ENCODE assay signal across 33 cellular contexts in genomic region chr12:9640024-9640423, GRCh38. TPM values are rescaled to one million over a fixed set of nuclear protein-coding genes. Genes with fewer than 3 reads are reported as not detected.
"Had no signal": no experiment of that assay in that cellular context is flagged by ENCODE, and none has a peak within 500 bp of the region (broad histone marks: within the 10 kb centered on the region; RNA-seq: fewer than 3 reads in every experiment).

No MANE protein-coding gene starts in this region.

- H3K4me1 ChIP-seq: pancreas, psoas muscle, suprapubic skin, testis, tibial artery, transverse colon, uterus had no signal

- H3K4me1 Mint-ChIP-seq: nephron progenitor cell had no signal

- H3K4me3 ChIP-seq: pancreas, psoas muscle, skin epidermis, smooth muscle cell, spleen, suprapubic skin, testis, tibial artery, transverse colon, upper lobe of right lung, uterus had no signal

- H3K4me3 Mint-ChIP-seq: naive thymus-derived CD8-positive, alpha-beta T cell; natural killer cell treated with Interleukin-12 subunit alpha and Interleukin-12 subunit beta and Interleukin-15 and Interleukin-18, amount 100 ng/mL, for 72 hours; nephron progenitor cell; neural crest cell; stimulated activated memory B cell treated with anti-CD40 and anti-IgM and Interleukin-4, amounts not matched to agents 10 μg/mL and 1 μg/mL and 100 μg/mL, for 72 hours; stimulated activated naive CD8-positive, alpha-beta T cell treated with anti-CD3 and anti-CD28 coated beads, Interleukin-15, amount 100 ng/mL, for 72 hours; type B pancreatic cell had no signal

- H3K4me2 ChIP-seq: smooth muscle cell had no signal

- H3K27ac ChIP-seq: neutrophil, pancreas, psoas muscle, skin epidermis, spleen, suprapubic skin, testis, tibial artery, transverse colon, upper lobe of right lung, uterus had no signal

- H3K9me3 ChIP-seq: neutrophil, pancreas, psoas muscle, suprapubic skin, testis, tibial artery, transverse colon, upper lobe of right lung, uterus had no signal

- ATAC-seq: naive thymus-derived CD8-positive, alpha-beta T cell; natural killer cell treated with Interleukin-12 subunit alpha and Interleukin-12 subunit beta and Interleukin-15 and Interleukin-18, amount 100 ng/mL, for 72 hours; pancreas; psoas muscle; right cardiac atrium; sciatic nerve; stimulated activated memory B cell treated with anti-CD40 and anti-IgM and Interleukin-4, amounts not matched to agents 10 μg/mL and 1 μg/mL and 100 μg/mL, for 72 hours; stimulated activated naive CD8-positive, alpha-beta T cell treated with anti-CD3 and anti-CD28 coated beads, Interleukin-15, amount 100 ng/mL, for 72 hours; stimulated activated naive CD8-positive, alpha-beta T cell treated with anti-CD3 and anti-CD28 coated beads, Interleukin-15, Interleukin-2, amounts not matched to agents 100 U/mL and 50 U/mL, for 24 hours; upper lobe of right lung had no signal

- H3K9me3 Mint-ChIP-seq: neural crest cell had no signal

- DNase-seq: naive thymus-derived CD8-positive, alpha-beta T cell; nephron progenitor cell; nucleus accumbens; pancreas; psoas muscle; right cardiac atrium; spleen; stimulated activated CD4-positive, alpha-beta T cell treated with anti-CD3 and anti-CD28 coated beads, Interleukin-12 subunit alpha, Interleukin-12 subunit beta, amount 100 ng/mL, for 4 hours; stimulated activated CD4-positive, alpha-beta T cell treated with anti-CD3 and anti-CD28 coated beads, Interleukin-1b, Interleukin-23, amount 100 ng/mL, for 48 hours; stimulated activated CD4-positive, alpha-beta T cell treated with anti-CD3 and anti-CD28 coated beads, Interleukin-4, amount 100 ng/mL, for 1 hour; stimulated activated CD4-positive, alpha-beta T cell treated with anti-CD3 and anti-CD28 coated beads, Interleukin-4, amount 100 ng/mL, for 4 hours; stimulated activated CD8-positive, alpha-beta memory T cell treated with anti-CD3 and anti-CD28 coated beads, Interleukin-4, amount 100 ng/mL, for 48 hours; stimulated activated naive CD4-positive, alpha-beta T cell; stimulated activated naive CD8-positive, alpha-beta T cell treated with anti-CD3 and anti-CD28 coated beads, Interleukin-15, amount 100 ng/mL, for 72 hours; stimulated activated naive CD8-positive, alpha-beta T cell treated with anti-CD3 and anti-CD28 coated beads, Interleukin-15, Interleukin-2, amounts not matched to agents 100 U/mL and 50 U/mL, for 24 hours; substantia nigra; testis; tibial artery; transverse colon; upper lobe of right lung; uterus had no signal

- H3K27me3 ChIP-seq: neutrophil, pancreas, spleen, suprapubic skin, testis, tibial artery, transverse colon, upper lobe of right lung, uterus had no signal

- H3K27ac Mint-ChIP-seq: natural killer cell treated with Interleukin-12 subunit alpha and Interleukin-12 subunit beta and Interleukin-15 and Interleukin-18, amount 100 ng/mL, for 72 hours; nephron progenitor cell; progenitor cell of endocrine pancreas; stimulated activated memory B cell treated with anti-CD40 and anti-IgM and Interleukin-4, amounts not matched to agents 10 μg/mL and 1 μg/mL and 100 μg/mL, for 72 hours; stimulated activated naive CD8-positive, alpha-beta T cell treated with anti-CD3 and anti-CD28 coated beads, Interleukin-15, amount 100 ng/mL, for 72 hours; type B pancreatic cell had no signal

- H3K36me3 ChIP-seq: neutrophil, pancreas, spleen, suprapubic skin, tibial artery, transverse colon, upper lobe of right lung, uterus had no signal

- FAIRE-seq: pancreas had no signal

- H3K27me3 Mint-ChIP-seq: naive thymus-derived CD8-positive, alpha-beta T cell; natural killer cell treated with Interleukin-12 subunit alpha and Interleukin-12 subunit beta and Interleukin-15 and Interleukin-18, amount 100 ng/mL, for 72 hours; progenitor cell of endocrine pancreas; stimulated activated memory B cell treated with anti-CD40 and anti-IgM and Interleukin-4, amounts not matched to agents 10 μg/mL and 1 μg/mL and 100 μg/mL, for 72 hours; stimulated activated naive CD8-positive, alpha-beta T cell treated with anti-CD3 and anti-CD28 coated beads, Interleukin-15, amount 100 ng/mL, for 72 hours; type B pancreatic cell had no signal

RNA-seq across cellular contexts. Expression of gene KLRB1, which starts 32.3 kb away (rescaled TPM):
- total RNA-seq: neural crest cell, osteocyte, progenitor cell of endocrine pancreas, renal cortical epithelial cell, smooth muscle cell, suprapubic skin had no signal
- polyA plus RNA-seq: smooth muscle cell had no signal
